In the genomic region with DNA sequence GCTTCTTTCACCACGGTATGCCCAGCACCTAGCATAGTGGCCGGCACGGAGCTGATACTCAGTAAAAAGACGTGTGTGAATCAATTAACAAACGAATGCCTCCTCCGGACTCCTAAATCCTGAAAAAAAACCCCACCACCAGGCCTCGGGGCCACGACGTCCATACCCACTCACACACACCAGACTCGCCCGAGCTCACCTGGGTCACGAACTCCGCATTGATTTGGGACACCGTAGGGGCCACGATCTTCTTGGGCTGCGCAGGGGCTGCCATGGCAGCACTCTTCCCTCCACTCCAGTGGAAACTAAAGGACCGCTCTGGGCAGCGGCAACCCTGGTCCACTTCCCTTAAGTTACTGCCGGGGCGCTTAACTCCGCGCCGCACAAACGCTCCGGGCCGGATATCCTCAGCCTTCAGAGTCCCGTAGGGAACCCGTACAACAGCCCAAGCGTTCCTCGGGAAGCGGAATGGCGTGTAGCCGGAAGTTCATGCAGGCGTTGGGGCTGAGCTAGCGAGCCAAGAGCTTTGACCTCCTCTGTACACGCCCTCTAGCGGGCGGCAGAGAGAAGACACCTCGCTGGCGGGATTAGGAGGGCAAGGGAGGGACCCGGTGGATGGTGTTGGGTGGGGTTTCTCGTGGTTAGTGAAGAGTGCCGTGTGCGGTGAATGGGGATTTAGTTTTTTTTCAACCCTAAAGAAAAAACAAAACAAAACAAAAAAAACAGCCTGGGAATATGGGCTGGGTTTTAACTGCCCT, we compare ENCODE assay signal across 8 cellular contexts. TPM values are rescaled to one million over a fixed set of nuclear protein-coding genes. Genes with fewer than 3 reads are reported as not detected.
DNase-seq lines count a peak whose midpoint lies in the region; ATAC-seq and TF ChIP-seq lines count a peak whose summit lies in the region.

A gene (minus strand): TSS at position 403 of the 758 bp plus-strand sequence. CDS start 129 bp downstream, at position 274.

- H3K4me1 ChIP-seq in muscle layer of duodenum (ENCODE audit: control insufficient read depth in 1 of 2, insufficient read depth in 2 of 2, low read length in 2 of 2), result peaks cover 0 to 18% of the 10 kb centered on the region in 2 donors

- no peaks in the 10 kb centered on the region for H3K27me3 ChIP-seq in muscle layer of duodenum (ENCODE audit: low read depth, low read length)

- peak within 1 kb of the TSS; percentile 91 for H3K27ac ChIP-seq in muscle layer of duodenum (ENCODE audit: low read length)

- peak; percentile 77 for DNase-seq in DMS79 treated with DMSO at 0.1 percent for 48 hours (lab: John Stamatoyannopoulos, UW)
- peak; percentile 87 for DNase-seq in KG1 (lab: John Stamatoyannopoulos, UW)
- DNase-seq in activated T-cell treated with anti-CD3 and anti-CD28 coated beads, Interleukin-2, amount 50 U/mL, for 24 hours, result peak; percentile 92
- peak; percentile 82 to 85 for DNase-seq in stimulated activated CD8-positive, alpha-beta memory T cell treated with anti-CD3 and anti-CD28 coated beads, Interleukin-7, amount 100 ng/mL, for 4 hours (ENCODE audit: low read depth in 2 of 2)

- no peaks in the 10 kb centered on the region for H3K9me3 Mint-ChIP-seq in activated T-cell treated with anti-CD3 and anti-CD28 coated beads, Interleukin-2, amount 50 U/mL, for 24 hours

- peaks cover 0 to 1% of the 10 kb centered on the region in 2 donors for H3K36me3 ChIP-seq in muscle layer of duodenum (ENCODE audit: control insufficient read depth in 1 of 2, insufficient read depth in 2 of 2, low read length in 2 of 2)

- peak; percentile 97 for ATAC-seq in GM21723 (IDR thresholded peaks at IDR 0.05; ENCODE audit: unreplicated experiment)
- ATAC-seq in esophagus mucosa, result peak; percentile 99

- H3K36me3 Mint-ChIP-seq in activated T-cell treated with anti-CD3 and anti-CD28 coated beads, Interleukin-2, amount 50 U/mL, for 24 hours (ENCODE audit: low read depth), result peaks cover 42% of the 10 kb centered on the region

- H3K4me1 Mint-ChIP-seq in activated T-cell treated with anti-CD3 and anti-CD28 coated beads, Interleukin-2, amount 50 U/mL, for 24 hours (ENCODE audit: low read depth), result peaks cover 42% of the 10 kb centered on the region

- no peaks in the 10 kb centered on the region for H3K27me3 Mint-ChIP-seq in activated T-cell treated with anti-CD3 and anti-CD28 coated beads, Interleukin-2, amount 50 U/mL, for 24 hours

- H3K27ac Mint-ChIP-seq in activated T-cell treated with anti-CD3 and anti-CD28 coated beads, Interleukin-2, amount 50 U/mL, for 24 hours, result peak within 1 kb of the TSS; percentile 98

- peak within 1 kb of the TSS; percentile 100 for H3K4me3 Mint-ChIP-seq in activated T-cell treated with anti-CD3 and anti-CD28 coated beads, Interleukin-2, amount 50 U/mL, for 24 hours

- peak within 1 kb of the TSS; percentile 90 to 98 for H3K4me3 ChIP-seq in muscle layer of duodenum (ENCODE audit: low read depth in 1 of 2, low read length in 2 of 2)

- H3K9me3 ChIP-seq in muscle layer of duodenum (ENCODE audit: control insufficient read depth in 1 of 2, low read length in 2 of 2), result no peaks in the 10 kb centered on the region

TF ChIP-seq in PFSK-1, 5 proteins besides CTCF, POLR2A, EP300 and RAD21:
- TF ChIP-seq POLR2AphosphoS5 (IDR thresholded peaks at IDR 0.05; ENCODE audit: low read depth, low read length) (peak; percentile 91), SIN3A (IDR thresholded peaks at IDR 0.05; ENCODE audit: borderline replicate concordance, insufficient read depth, low read length) (peak; percentile 37; the same call in 1 of the 2 replicates), FOXP2 (optimal IDR thresholded peaks at IDR 0.05; ENCODE audit: borderline replicate concordance, extremely low read depth, extremely low read length, insufficient read depth) (peak; percentile 61), TAF1 (IDR thresholded peaks at IDR 0.05; ENCODE audit: borderline replicate concordance, insufficient read depth, low read length) (peak; percentile 97)
- TF ChIP-seq, protein P1, sequence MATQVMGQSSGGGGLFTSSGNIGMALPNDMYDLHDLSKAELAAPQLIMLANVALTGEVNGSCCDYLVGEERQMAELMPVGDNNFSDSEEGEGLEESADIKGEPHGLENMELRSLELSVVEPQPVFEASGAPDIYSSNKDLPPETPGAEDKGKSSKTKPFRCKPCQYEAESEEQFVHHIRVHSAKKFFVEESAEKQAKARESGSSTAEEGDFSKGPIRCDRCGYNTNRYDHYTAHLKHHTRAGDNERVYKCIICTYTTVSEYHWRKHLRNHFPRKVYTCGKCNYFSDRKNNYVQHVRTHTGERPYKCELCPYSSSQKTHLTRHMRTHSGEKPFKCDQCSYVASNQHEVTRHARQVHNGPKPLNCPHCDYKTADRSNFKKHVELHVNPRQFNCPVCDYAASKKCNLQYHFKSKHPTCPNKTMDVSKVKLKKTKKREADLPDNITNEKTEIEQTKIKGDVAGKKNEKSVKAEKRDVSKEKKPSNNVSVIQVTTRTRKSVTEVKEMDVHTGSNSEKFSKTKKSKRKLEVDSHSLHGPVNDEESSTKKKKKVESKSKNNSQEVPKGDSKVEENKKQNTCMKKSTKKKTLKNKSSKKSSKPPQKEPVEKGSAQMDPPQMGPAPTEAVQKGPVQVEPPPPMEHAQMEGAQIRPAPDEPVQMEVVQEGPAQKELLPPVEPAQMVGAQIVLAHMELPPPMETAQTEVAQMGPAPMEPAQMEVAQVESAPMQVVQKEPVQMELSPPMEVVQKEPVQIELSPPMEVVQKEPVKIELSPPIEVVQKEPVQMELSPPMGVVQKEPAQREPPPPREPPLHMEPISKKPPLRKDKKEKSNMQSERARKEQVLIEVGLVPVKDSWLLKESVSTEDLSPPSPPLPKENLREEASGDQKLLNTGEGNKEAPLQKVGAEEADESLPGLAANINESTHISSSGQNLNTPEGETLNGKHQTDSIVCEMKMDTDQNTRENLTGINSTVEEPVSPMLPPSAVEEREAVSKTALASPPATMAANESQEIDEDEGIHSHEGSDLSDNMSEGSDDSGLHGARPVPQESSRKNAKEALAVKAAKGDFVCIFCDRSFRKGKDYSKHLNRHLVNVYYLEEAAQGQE (IDR thresholded peaks at IDR 0.05; ENCODE audit: insufficient read depth in 1 of 2, low read depth in 2 of 2, low read length in 2 of 2), result peak; percentile 17 to 61; a peak in 1 of 4 replicates

RNA-seq across cellular contexts. Expression of the gene that starts here (rescaled TPM):
- polyA plus RNA-seq in PFSK-1 (2012; ENCODE audit: insufficient read length, low read depth), result 13.1 TPM
- total RNA-seq in esophagus mucosa, result 28.7 TPM

Comparison
In these comparisons a context has a peak if more than half of its experiments do, and no peak if none do; other contexts are left out.
1. Peak in every context shown above with its lines: DNase-seq, ATAC-seq, H3K4me3 ChIP-seq and H3K27ac ChIP-seq.